9 cellular contexts compared by ENCODE assay signal in genomic region chr1:155070721-155071556, GRCh38. TPM values are rescaled to one million over a fixed set of nuclear protein-coding genes. Genes with fewer than 3 reads are reported as not detected.
A peak's percentile ranks its signal among the peaks of the same experiment; 100 is the strongest.
DNase-seq lines count a peak whose midpoint lies in the region; ATAC-seq and TF ChIP-seq lines count a peak whose summit lies in the region.
"Had no signal": no experiment of that assay in that cellular context is flagged by ENCODE, and none has a peak within 500 bp of the region (broad histone marks: within the 10 kb centered on the region; RNA-seq: fewer than 3 reads in every experiment).

No MANE protein-coding gene starts in this region.

- 3 to 6% methylated on average over 60 of the region's 60 CpGs for WGBS in heart right ventricle, 2 donors

- H3K4me3 Mint-ChIP-seq in activated naive CD8-positive, alpha-beta T cell = peak overlapping the region; percentile 65

- H3K27me3 ChIP-seq in RWPE2 (ENCODE audit: insufficient read depth, poor library complexity, severe bottlenecking) (no peaks in the 10 kb centered on the region), heart right ventricle (no peaks in the 10 kb centered on the region)

- H3K27ac Mint-ChIP-seq in activated naive CD8-positive, alpha-beta T cell = no peak overlapping the region

- ATAC-seq in HG03439 (IDR thresholded peaks at IDR 0.05; ENCODE audit: unreplicated experiment) (peak; percentile 63), RWPE2 (ENCODE audit: low read depth) (peak; percentile 86), heart right ventricle (peak; percentile 85 to 92 (median 88)), GM21515 (IDR thresholded peaks at IDR 0.05; ENCODE audit: unreplicated experiment) (no peak)

- H3K36me3 ChIP-seq in RWPE2 (ENCODE audit: low read depth) (no peaks in the 10 kb centered on the region), heart right ventricle (peaks cover 0 to 10% (median 0%) of the 10 kb centered on the region in 9 donors)

- H3K9me3 Mint-ChIP-seq in activated naive CD8-positive, alpha-beta T cell (ENCODE audit: low read depth) = no peaks in the 10 kb centered on the region

- H3K9me3 ChIP-seq in RWPE2 (ENCODE audit: severe bottlenecking) (no peaks in the 10 kb centered on the region), heart right ventricle (no peaks in the 10 kb centered on the region)

- peak; percentile 91 for DNase-seq in DMS 273 (lab: John Stamatoyannopoulos, UW; ENCODE audit: unreplicated experiment)
- no peak for DNase-seq in DMS 273 treated with DMSO at 0.1 percent for 48 hours (lab: John Stamatoyannopoulos, UW)
- peak; percentile 82 for DNase-seq in RWPE2 (ENCODE audit: low spot score)
- DNase-seq in heart right ventricle = peak; percentile 69 to 79
- DNase-seq in posterior vena cava (ENCODE audit: low spot score) = peak; percentile 92

- H3K4me3 ChIP-seq in RWPE2 (ENCODE audit: severe bottlenecking) (peak overlapping the region; percentile 23), heart right ventricle (peak overlapping the region; percentile 19 to 58 (median 50))

- H3K27ac ChIP-seq in RWPE2 (ENCODE audit: poor library complexity, severe bottlenecking) (no peak overlapping the region), heart right ventricle (peak overlapping the region in 8 of 10 donors; percentile 14 to 72 (median 68))

- no peaks in the 10 kb centered on the region for H3K36me3 Mint-ChIP-seq in activated naive CD8-positive, alpha-beta T cell

- no peaks in the 10 kb centered on the region for H3K4me1 ChIP-seq in RWPE2 (ENCODE audit: insufficient read depth, poor library complexity, severe bottlenecking)
- peaks cover 0 to 20% (median 18%) of the 10 kb centered on the region in 9 donors for H3K4me1 ChIP-seq in heart right ventricle

- TF ChIP-seq CTCF in RWPE2 (IDR thresholded peaks at IDR 0.05; ENCODE audit: poor library complexity, severe bottlenecking) = peak; percentile 44
- TF ChIP-seq CTCF in heart right ventricle (IDR thresholded peaks at IDR 0.05) = peak; percentile 18 to 65 (median 53)

- intact Hi-C loops in heart right ventricle (cut with DNase I) = no loop called here
- intact Hi-C loops in posterior vena cava (cut with DNase I) = no loop called here

- H3K4me1 Mint-ChIP-seq in activated naive CD8-positive, alpha-beta T cell (ENCODE audit: low read depth) = peaks cover 28% of the 10 kb centered on the region

- H3K27me3 Mint-ChIP-seq in activated naive CD8-positive, alpha-beta T cell = no peaks in the 10 kb centered on the region

RNA-seq across cellular contexts. Expression of gene EFNA4, which starts 7.4 kb away (rescaled TPM):
- total RNA-seq in heart right ventricle (1 to 10 TPM in 8 of 10 donors, under 1 TPM in 2; 0.49 to 2.8 (median 1.8) TPM), posterior vena cava (1 to 10 TPM; 2.0 to 2.6 TPM)
- polyA plus RNA-seq in heart right ventricle = 1 to 10 TPM; 4.2 to 5.4 TPM

RNA-seq across cellular contexts. Expression of gene EFNA3, which starts 7.7 kb away (rescaled TPM):
- total RNA-seq in heart right ventricle = 1 to 10 TPM in 1 of 10 donors, under 1 TPM in 8, not detected in 1; 0.23 to 1.9 (median 0.46) TPM
- 1 to 10 TPM in 1 of 2 donors, under 1 TPM in 1; 0.95 to 1.8 TPM for polyA plus RNA-seq in heart right ventricle
- total RNA-seq in posterior vena cava = 1 to 10 TPM; 2.0 TPM

RNA-seq across cellular contexts. Expression of gene ADAM15, which starts 19.8 kb away (rescaled TPM):
- total RNA-seq in heart right ventricle (100 to 1,000 TPM in 1 of 10 donors, 10 to 100 TPM in 9; 46.7 to 146 (median 58.5) TPM), posterior vena cava (100 to 1,000 TPM; 146 to 178 TPM)
- polyA plus RNA-seq in heart right ventricle = 100 to 1,000 TPM; 144 to 305 TPM

RNA-seq across cellular contexts. Expression of gene DCST1, which starts 37.3 kb away (rescaled TPM):
- total RNA-seq in heart right ventricle (not detected), posterior vena cava (not detected)
- under 1 TPM in 1 of 2 donors, not detected in 1; 0.29 TPM for polyA plus RNA-seq in heart right ventricle
- total RNA-seq: subcutaneous adipose tissue had no signal

RNA-seq across cellular contexts. Expression of gene DCST2, which starts 37.4 kb away (rescaled TPM):
- under 1 TPM in 9 of 10 donors, not detected in 1; 0.15 to 0.67 (median 0.30) TPM for total RNA-seq in heart right ventricle
- polyA plus RNA-seq in heart right ventricle = 1 to 10 TPM in 1 of 2 donors, under 1 TPM in 1; 0.38 to 1.8 TPM
- total RNA-seq in posterior vena cava = 1 to 10 TPM in 1 of 2 donors, under 1 TPM in 1; 0.48 to 1.1 TPM
